In genomic region chr9:112331676-112331955, GRCh38 we compare ENCODE assay signal across 1 cellular context.
TF ChIP-seq lines count a peak whose summit lies in the region.

No MANE protein-coding gene starts in this region.

TF ChIP-seq in H1, 55 proteins besides CTCF, POLR2A, EP300 and RAD21:
- TF ChIP-seq USF2 (IDR thresholded peaks at IDR 0.05; ENCODE audit: low read length) (no peak), CREB1 (IDR thresholded peaks at IDR 0.05) (no peak), HDAC2 (IDR thresholded peaks at IDR 0.05; ENCODE audit: borderline replicate concordance in 1 of 2, low read depth in 2 of 2, low read length in 2 of 2) (no peak), CBX8 (IDR thresholded peaks at IDR 0.05; ENCODE audit: borderline replicate concordance, low read depth, low read length) (no peak), BRCA1 (IDR thresholded peaks at IDR 0.05; ENCODE audit: low read depth, low read length) (no peak), SP1 (IDR thresholded peaks at IDR 0.05; ENCODE audit: low read depth, low read length) (no peak), TBP (IDR thresholded peaks at IDR 0.05; ENCODE audit: low read depth, low read length) (no peak), EZH2 (IDR thresholded peaks at IDR 0.05; ENCODE audit: low read depth, low read length, severe bottlenecking) (no peak), CTBP2 (IDR thresholded peaks at IDR 0.05; ENCODE audit: borderline replicate concordance, insufficient read depth, insufficient read length, low read length) (no peak), ZNF274 (IDR thresholded peaks at IDR 0.05; ENCODE audit: borderline replicate concordance, extremely low read depth, low read length) (no peak), CHD7 (IDR thresholded peaks at IDR 0.05; ENCODE audit: insufficient replicate concordance, low read length) (no peak)
- TF ChIP-seq, protein P1, sequence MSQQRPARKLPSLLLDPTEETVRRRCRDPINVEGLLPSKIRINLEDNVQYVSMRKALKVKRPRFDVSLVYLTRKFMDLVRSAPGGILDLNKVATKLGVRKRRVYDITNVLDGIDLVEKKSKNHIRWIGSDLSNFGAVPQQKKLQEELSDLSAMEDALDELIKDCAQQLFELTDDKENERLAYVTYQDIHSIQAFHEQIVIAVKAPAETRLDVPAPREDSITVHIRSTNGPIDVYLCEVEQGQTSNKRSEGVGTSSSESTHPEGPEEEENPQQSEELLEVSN (IDR thresholded peaks at IDR 0.05): no peak
